ENCODE assay signal across 1 cellular context in genomic region chr15:74461847-74462511, GRCh38.
TF ChIP-seq lines count a peak whose summit lies in the region.

No MANE protein-coding gene starts in this region.

TF ChIP-seq in A549, 52 proteins besides CTCF, POLR2A, EP300 and RAD21 (continued from another document):
- TF ChIP-seq, protein P1, sequence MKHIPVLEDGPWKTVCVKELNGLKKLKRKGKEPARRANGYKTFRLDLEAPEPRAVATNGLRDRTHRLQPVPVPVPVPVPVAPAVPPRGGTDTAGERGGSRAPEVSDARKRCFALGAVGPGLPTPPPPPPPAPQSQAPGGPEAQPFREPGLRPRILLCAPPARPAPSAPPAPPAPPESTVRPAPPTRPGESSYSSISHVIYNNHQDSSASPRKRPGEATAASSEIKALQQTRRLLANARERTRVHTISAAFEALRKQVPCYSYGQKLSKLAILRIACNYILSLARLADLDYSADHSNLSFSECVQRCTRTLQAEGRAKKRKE (CRISPR knock-in tag; IDR thresholded peaks at IDR 0.05; ENCODE audit: low read depth) = no peak
- no peak for TF ChIP-seq ESRRA (IDR thresholded peaks at IDR 0.05; ENCODE audit: borderline replicate concordance, low read length)
- no peak for TF ChIP-seq HOXB13 (CRISPR knock-in tag; IDR thresholded peaks at IDR 0.05; ENCODE audit: low read depth)
- no peak for TF ChIP-seq MAFK (IDR thresholded peaks at IDR 0.05; ENCODE audit: partially characterized antibody)
- TF ChIP-seq BHLHE40 (IDR thresholded peaks at IDR 0.05; ENCODE audit: low read depth, low read length) = no peak
- TF ChIP-seq BCL3 (IDR thresholded peaks at IDR 0.05) = no peak
- no peak for TF ChIP-seq NPAS2 (CRISPR knock-in tag; IDR thresholded peaks at IDR 0.05; ENCODE audit: borderline replicate concordance)
- TF ChIP-seq PBX3 (IDR thresholded peaks at IDR 0.05) = no peak
- TF ChIP-seq ZNF302 (CRISPR knock-in tag; IDR thresholded peaks at IDR 0.05) = no peak
- no peak for TF ChIP-seq MAZ (IDR thresholded peaks at IDR 0.05; ENCODE audit: borderline replicate concordance, low read depth, low read length)
- TF ChIP-seq SREBF2 (IDR thresholded peaks at IDR 0.05) = no peak
